In genomic region chr6:81801489-81801888, GRCh38 we compare ENCODE assay signal across 31 cellular contexts.
"Had no signal": no experiment of that assay in that cellular context is flagged by ENCODE, and none has a peak within 500 bp of the region (broad histone marks: within the 10 kb centered on the region; RNA-seq: fewer than 3 reads in every experiment).

No MANE protein-coding gene starts in this region.

- H3K27ac ChIP-seq: gastroesophageal sphincter, pancreas, prostate gland, sigmoid colon, spleen, tibial nerve had no signal

- H3K4me3 ChIP-seq: gastroesophageal sphincter, pancreas, prostate gland, sigmoid colon, spleen, tibial nerve had no signal

- H3K27me3 ChIP-seq: gastroesophageal sphincter, pancreas, sigmoid colon, spleen, tibial nerve had no signal

- H3K9me3 Mint-ChIP-seq: activated CD4-positive, alpha-beta memory T cell treated with anti-CD3 and anti-CD28 coated beads for 36 hours; activated CD4-positive, alpha-beta T cell treated with anti-CD3 and anti-CD28 coated beads, Interleukin-2, amount 10 ng/mL, durations not matched to agents 24 days and 14 days; activated T-helper 1 cell treated with anti-CD3 and anti-CD28 coated beads, Interleukin-12 subunit alpha, Interleukin-12 subunit beta, Interleukin-2, Interleukin-4 antibody, amounts not matched to agents 30 ng/mL and 10 ng/mL and 1 ng/mL, durations not matched to agents 14 hours and 24 hours and 36 hours; effector memory CD8-positive, alpha-beta T cell; mesothelial cell of epicardium; naive B cell; T-helper 1 cell treated with Interleukin-12 subunit alpha and Interleukin-12 subunit beta and Interleukin-4 antibody, amounts not matched to agents 30 μg/mL and 1 μg/mL, for 36 hours had no signal

- DNase-seq: activated CD4-positive, alpha-beta memory T cell treated with anti-CD3 and anti-CD28 coated beads for 36 hours; activated CD4-positive, alpha-beta T cell treated with anti-CD3 and anti-CD28 coated beads, Interleukin-2, amount 10 ng/mL, durations not matched to agents 24 days and 14 days; activated CD4-positive, CD25-positive, alpha-beta regulatory T cell treated with anti-CD3 and anti-CD28 coated beads, Interleukin-2, amount 50 U/mL, for 72 hours; activated CD8-positive, alpha-beta memory T cell treated with anti-CD3 and anti-CD28 coated beads, Interleukin-2, amount 50 U/mL, for 4 hours; activated effector memory CD4-positive, alpha-beta T cell treated with anti-CD3 and anti-CD28 coated beads, Interleukin-2, amount 50 U/mL, for 16 hours; activated naive CD4-positive, alpha-beta T cell treated with anti-CD3 and anti-CD28 coated beads, Interleukin-2, amount 50 U/mL, for 16 hours; activated T-cell treated with anti-CD3 and anti-CD28 coated beads, Interleukin-2, amount 50 U/mL, for 1 hour; amniotic stem cell; caudate nucleus; cortex of kidney; effector memory CD8-positive, alpha-beta T cell; head of caudate nucleus; hippocampal formation; left colon; mammary epithelial cell; naive B cell; nucleus accumbens; pancreas; retina; sigmoid colon; spleen; stimulated activated naive CD4-positive, alpha-beta T cell; T-helper 9 cell had no signal

- FAIRE-seq: endothelial cell of umbilical vein, keratinocyte, pancreas had no signal

- ATAC-seq: effector memory CD8-positive, alpha-beta T cell; gastroesophageal sphincter; left colon; pancreas had no signal

- H3K4me3 Mint-ChIP-seq: activated CD4-positive, alpha-beta memory T cell treated with anti-CD3 and anti-CD28 coated beads for 36 hours; activated CD4-positive, alpha-beta T cell treated with anti-CD3 and anti-CD28 coated beads, Interleukin-2, amount 10 ng/mL, durations not matched to agents 24 days and 14 days; activated T-helper 1 cell treated with anti-CD3 and anti-CD28 coated beads, Interleukin-12 subunit alpha, Interleukin-12 subunit beta, Interleukin-2, Interleukin-4 antibody, amounts not matched to agents 30 ng/mL and 10 ng/mL and 1 ng/mL, durations not matched to agents 14 hours and 24 hours and 36 hours; effector memory CD8-positive, alpha-beta T cell; mesothelial cell of epicardium; naive B cell; T-helper 1 cell treated with Interleukin-12 subunit alpha and Interleukin-12 subunit beta and Interleukin-4 antibody, amounts not matched to agents 30 μg/mL and 1 μg/mL, for 36 hours had no signal

- H3K4me1 ChIP-seq: gastroesophageal sphincter, pancreas, prostate gland, sigmoid colon, spleen, tibial nerve had no signal

- H3K27ac Mint-ChIP-seq: activated CD4-positive, alpha-beta memory T cell treated with anti-CD3 and anti-CD28 coated beads for 36 hours; activated CD4-positive, alpha-beta T cell treated with anti-CD3 and anti-CD28 coated beads, Interleukin-2, amount 10 ng/mL, durations not matched to agents 24 days and 14 days; activated T-helper 1 cell treated with anti-CD3 and anti-CD28 coated beads, Interleukin-12 subunit alpha, Interleukin-12 subunit beta, Interleukin-2, Interleukin-4 antibody, amounts not matched to agents 30 ng/mL and 10 ng/mL and 1 ng/mL, durations not matched to agents 14 hours and 24 hours and 36 hours; effector memory CD8-positive, alpha-beta T cell; mesothelial cell of epicardium; T-helper 1 cell treated with Interleukin-12 subunit alpha and Interleukin-12 subunit beta and Interleukin-4 antibody, amounts not matched to agents 30 μg/mL and 1 μg/mL, for 36 hours had no signal

- H3K4me1 Mint-ChIP-seq: activated CD4-positive, alpha-beta T cell treated with anti-CD3 and anti-CD28 coated beads, Interleukin-2, amount 10 ng/mL, durations not matched to agents 24 days and 14 days; mesothelial cell of epicardium; naive B cell had no signal

- H3K9me3 ChIP-seq: gastroesophageal sphincter, pancreas, prostate gland, sigmoid colon, spleen, tibial nerve had no signal

- H3K27me3 Mint-ChIP-seq: activated CD4-positive, alpha-beta T cell treated with anti-CD3 and anti-CD28 coated beads, Interleukin-2, amount 10 ng/mL, durations not matched to agents 24 days and 14 days; effector memory CD8-positive, alpha-beta T cell had no signal

- H3K36me3 Mint-ChIP-seq: activated CD4-positive, alpha-beta memory T cell treated with anti-CD3 and anti-CD28 coated beads for 36 hours; mesothelial cell of epicardium; naive B cell had no signal

- H3K36me3 ChIP-seq: gastroesophageal sphincter, pancreas, prostate gland, sigmoid colon, spleen, tibial nerve had no signal
